ENCODE assay signal across 20 cellular contexts in the genomic region with DNA sequence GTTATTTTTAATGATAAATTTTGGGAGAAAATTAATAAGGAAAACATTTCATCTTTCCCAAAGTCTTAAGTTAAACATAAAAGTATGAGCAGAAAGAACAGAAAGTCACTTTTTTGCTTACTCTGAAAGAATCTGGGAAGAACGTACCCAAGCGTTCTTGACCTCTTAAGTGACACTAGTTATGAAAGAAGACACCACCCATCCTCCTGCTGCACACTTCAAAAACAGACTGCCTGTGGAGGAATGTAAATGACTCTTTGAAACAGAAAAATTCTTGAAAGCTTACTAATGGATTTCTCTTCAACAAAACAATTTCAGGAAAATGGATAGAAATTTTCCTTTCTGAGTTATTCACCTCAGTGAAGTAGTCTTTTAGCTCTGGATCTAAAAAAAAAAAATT.
DNase-seq lines count a peak whose midpoint lies in the region; ATAC-seq and TF ChIP-seq lines count a peak whose summit lies in the region.
"Had no signal": no experiment of that assay in that cellular context is flagged by ENCODE, and none has a peak within 500 bp of the region (broad histone marks: within the 10 kb centered on the region; RNA-seq: fewer than 3 reads in every experiment).

No MANE protein-coding gene starts in this region.

- H2BK120ac ChIP-seq in mesenchymal stem cell (ENCODE audit: low read depth, low read length): no peak overlapping the region

- H3K4me1 ChIP-seq in mesenchymal stem cell (ENCODE audit: control insufficient read depth, insufficient read depth, low read depth, low read length): no peaks in the 10 kb centered on the region
- H3K4me1 ChIP-seq: right atrium auricular region had no signal

- H3K18ac ChIP-seq in mesenchymal stem cell (ENCODE audit: low read depth in 1 of 2, low read length in 2 of 2): no peak overlapping the region

- H3K4ac ChIP-seq in mesenchymal stem cell (ENCODE audit: low read depth in 1 of 2, low read length in 2 of 2): no peak overlapping the region

- H3K27me3 ChIP-seq in MG63: no peaks in the 10 kb centered on the region
- H3K27me3 ChIP-seq in mesenchymal stem cell (ENCODE audit: control insufficient read depth in 1 of 2, insufficient read depth in 1 of 2, low read length in 2 of 2): no peaks in the 10 kb centered on the region
- H3K27me3 ChIP-seq: right atrium auricular region had no signal

- H3K9me3 ChIP-seq in MG63 (peaks cover 2% of the 10 kb centered on the region), mesenchymal stem cell (ENCODE audit: control insufficient read depth, low read length) (peaks cover 16% of the 10 kb centered on the region)
- H3K9me3 ChIP-seq: right atrium auricular region had no signal

- H3K27ac ChIP-seq in mesenchymal stem cell (ENCODE audit: low read length, poor library complexity, severe bottlenecking): no peak overlapping the region
- H3K27ac ChIP-seq: right atrium auricular region, RWPE1 had no signal

- H3K14ac ChIP-seq in mesenchymal stem cell (ENCODE audit: low read length in 2 of 2): no peak overlapping the region

- ATAC-seq in GM19324 (IDR thresholded peaks at IDR 0.05; ENCODE audit: low FRiP score, unreplicated experiment) (no peak), GM18505 (IDR thresholded peaks at IDR 0.05; ENCODE audit: unreplicated experiment) (no peak)
- ATAC-seq: GM12878 had no signal

- no peak overlapping the region for H3K4me2 ChIP-seq in mesenchymal stem cell (ENCODE audit: low read length, poor library complexity, severe bottlenecking)

- no peak overlapping the region for H4K8ac ChIP-seq in mesenchymal stem cell (ENCODE audit: low read length)

- no peak overlapping the region for H2BK15ac ChIP-seq in mesenchymal stem cell (ENCODE audit: low read depth, poor library complexity, severe bottlenecking)

- DNase-seq in ELF-1 (ENCODE audit: low read depth, low spot score): peak; percentile 2
- DNase-seq in MG63: peak; percentile 2
- DNase-seq in dermis blood vessel endothelial cell: peak; percentile 11
- peak; percentile 73 for DNase-seq in mesenchymal stem cell
- no peak for DNase-seq in T-helper 1 cell
- DNase-seq in NCI-H774 (lab: John Stamatoyannopoulos, UW): no peak
- DNase-seq: activated CD4-positive, CD25-positive, alpha-beta regulatory T cell treated with anti-CD3 and anti-CD28 coated beads, Interleukin-2, amount 50 U/mL, for 72 hours; activated naive CD4-positive, alpha-beta T cell treated with Interleukin-2 at 50 U/mL for 16 hours; activated T-cell treated with anti-CD3 and anti-CD28 coated beads, Interleukin-2, amount 50 U/mL, for 24 hours; anterior cingulate cortex; endodermal cell; H7; naive B cell; NCI-H1436; NCI-H510A treated with DMSO at 0.1 percent for 48 hours had no signal

- H2AK5ac ChIP-seq in mesenchymal stem cell (ENCODE audit: low read length, severe bottlenecking): no peak overlapping the region

- H2BK12ac ChIP-seq in mesenchymal stem cell (ENCODE audit: low read length in 2 of 2): no peak overlapping the region

- no peak for TF ChIP-seq POLR2A in GM18505 (IDR thresholded peaks at IDR 0.05; ENCODE audit: borderline replicate concordance, extremely low read depth, insufficient read depth, insufficient read length)

- H3K9ac ChIP-seq in mesenchymal stem cell (ENCODE audit: low read length): no peak overlapping the region

- H3K36me3 ChIP-seq in MG63 (no peaks in the 10 kb centered on the region), mesenchymal stem cell (ENCODE audit: control insufficient read depth in 1 of 2, insufficient read depth in 2 of 2, low read depth in 1 of 2, low read length in 2 of 2) (no peaks in the 10 kb centered on the region)
- H3K36me3 ChIP-seq: right atrium auricular region had no signal

- 10% methylated on average over 2 of the region's 2 CpGs for WGBS in mesenchymal stem cell

- H3K4me3 ChIP-seq in MG63: no peak overlapping the region
- H3K4me3 ChIP-seq in mesenchymal stem cell (ENCODE audit: insufficient read depth in 1 of 2, low read depth in 1 of 2, low read length in 2 of 2): no peak overlapping the region
- H3K4me3 ChIP-seq: GM12878, right atrium auricular region had no signal

- H3K79me1 ChIP-seq in mesenchymal stem cell (replicated peaks; ENCODE audit: low read length, poor library complexity, severe bottlenecking): no peaks in the 10 kb centered on the region

- H4K91ac ChIP-seq in mesenchymal stem cell (ENCODE audit: low read length): no peak overlapping the region

- H3K23ac ChIP-seq in mesenchymal stem cell (ENCODE audit: low read length in 2 of 2): no peak overlapping the region

- H2AFZ ChIP-seq in mesenchymal stem cell (ENCODE audit: low read depth, low read length): no peak overlapping the region

- no peak overlapping the region for H2BK5ac ChIP-seq in mesenchymal stem cell (ENCODE audit: low read depth, low read length, poor library complexity, severe bottlenecking)

Comparison
In these comparisons a context has a peak if more than half of its experiments do, and no peak if none do; other contexts are left out.
1. DNase-seq: peak in ELF-1 (single experiment), MG63 (single experiment), dermis blood vessel endothelial cell (single experiment) and mesenchymal stem cell (single experiment); none in T-helper 1 cell (0 of 5) and NCI-H774 (single experiment).